ENCODE assay signal across 23 cellular contexts in the genomic region with DNA sequence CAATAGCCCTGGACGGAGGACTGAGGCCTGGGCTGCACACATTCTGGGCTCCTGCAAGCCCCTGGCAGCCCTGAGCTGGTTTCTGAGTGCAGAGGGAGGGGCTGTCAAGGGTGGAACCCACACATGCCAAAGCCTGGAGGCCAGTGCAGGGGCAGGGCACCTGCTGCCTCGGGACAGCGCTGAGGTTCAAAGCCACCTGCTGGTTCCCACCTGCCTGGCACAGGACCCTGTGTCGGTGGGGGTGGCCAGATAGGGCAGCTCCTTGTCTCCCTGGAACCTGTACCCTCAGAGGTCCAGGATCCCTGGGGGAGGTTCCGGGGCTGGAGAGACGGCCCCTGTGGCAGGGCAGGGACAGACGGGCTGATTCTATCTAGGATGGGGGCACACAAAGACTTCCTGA. TPM values are rescaled to one million over a fixed set of nuclear protein-coding genes. Genes with fewer than 3 reads are reported as not detected.
DNase-seq lines count a peak whose midpoint lies in the region; ATAC-seq, FAIRE-seq and TF ChIP-seq lines count a peak whose summit lies in the region.
"Had no signal": no experiment of that assay in that cellular context is flagged by ENCODE, and none has a peak within 500 bp of the region (broad histone marks: within the 10 kb centered on the region; RNA-seq: fewer than 3 reads in every experiment).

No MANE protein-coding gene starts in this region.

- H3K9ac ChIP-seq in K562 (ENCODE audit: insufficient read depth in 1 of 2, low read depth in 2 of 2, low read length in 2 of 2) = peak overlapping the region in 1 of 2 experiments; percentile 32; a peak in 2 of 4 replicates
- H3K9ac ChIP-seq: GM23248 had no signal

- intact Hi-C loops in K562 (cut with micrococcal nuclease) = no loop called here
- intact Hi-C loops in pancreas (cut with DNase I) = no loop called here

- DNase-seq in NCI-H146 (lab: John Stamatoyannopoulos, UW) (peak; percentile 17), NCI-H146 treated with DMSO at 0.1 percent for 48 hours (lab: John Stamatoyannopoulos, UW; ENCODE audit: unreplicated experiment) (no peak), K562 (ENCODE audit: extremely low read depth in 1 of 4, low spot score in 3 of 4) (no peak), pancreas (peak in 3 of 6 donors; percentile 63 to 78 (median 67)), HFFc6 (no peak), NCI-H1048 (lab: John Stamatoyannopoulos, UW) (no peak)
- DNase-seq: 8988T; ACHN; AML-193; BE2C; Calu3; CD4-positive, alpha-beta memory T cell; COR-L47; DMS53; EL; GDM1; GM23248; H7; HCEC 1CT had no signal

- POLR2A ChIA-PET in K562 (lab: Yijun Ruan, JAX) = interaction anchor here (0.6 to 5.0 kb wide), 7 partner anchors 11 to 178 kb away, joined by 3 to 30 read pairs (median 3); no protein-coding TSS in a partner anchor

- no peaks in the 10 kb centered on the region for H3K4me1 Mint-ChIP-seq in HFFc6 (ENCODE audit: low read depth)

- H3K9me3 ChIP-seq in K562 (replicated peaks; ENCODE audit: control insufficient read depth, insufficient read depth, low read depth, low read length) (peaks cover 14% of the 10 kb centered on the region; the same call in 1 of the 2 replicates), pancreas (no peaks in the 10 kb centered on the region)
- H3K9me3 ChIP-seq: A549, BE2C had no signal

- no peak for TF ChIP-seq POLR2A in K562 (conservative IDR thresholded peaks at IDR 0.05)

- TF ChIP-seq RAD21 in K562 (CRISPR knock-in tag; conservative IDR thresholded peaks at IDR 0.05 in 1 of 2, IDR thresholded peaks at IDR 0.05 in 1 of 2) = no peak

- no peak for ATAC-seq in K562
- ATAC-seq in pancreas = peak; percentile 49 to 88 (median 74)
- ATAC-seq: A549, GM12878 had no signal

- CTCF ChIA-PET in K562 (lab: Yijun Ruan, JAX; ENCODE audit: low intra/inter-chr PET ratio) = no interaction called here

- H3K36me3 Mint-ChIP-seq in HFFc6 (ENCODE audit: low read depth) = peaks cover 7% of the 10 kb centered on the region; the same call in 1 of the 2 replicates
- H3K36me3 Mint-ChIP-seq: CD4-positive, alpha-beta memory T cell had no signal

- H3K27ac Mint-ChIP-seq in HFFc6 = no peak overlapping the region
- H3K27ac Mint-ChIP-seq: CD4-positive, alpha-beta memory T cell had no signal

- H3K27me3 ChIP-seq in K562 (ENCODE audit: control insufficient read depth in 2 of 2, insufficient read depth in 2 of 2, low read length in 2 of 2) (peaks cover 54 to 95% of the 10 kb centered on the region in 2 experiments; a peak in 4 of 5 replicates), pancreas (no peaks in the 10 kb centered on the region)
- H3K27me3 ChIP-seq: BE2C had no signal

- no peak for TF ChIP-seq EP300 in K562 (IDR thresholded peaks at IDR 0.05; ENCODE audit: low read length)

- in situ Hi-C loops in K562 (cut with MboI) = no loop called here

- H3K36me3 ChIP-seq in K562 (ENCODE audit: control insufficient read depth, insufficient read depth, low read length) (no peaks in the 10 kb centered on the region), pancreas (no peaks in the 10 kb centered on the region)
- H3K36me3 ChIP-seq: BE2C had no signal

- WGBS in K562 (ENCODE audit: insufficient coverage, low coverage, missing lambda C conversion rate) = 2% methylated on average over 7 of the region's 7 CpGs
- WGBS in pancreas, 2 donors = 39 to 46% methylated on average over 7 of the region's 7 CpGs

- TF ChIP-seq CTCF in K562 (IDR thresholded peaks at IDR 0.05 in 2 of 3, conservative IDR thresholded peaks at IDR 0.05 in 1 of 3; ENCODE audit: insufficient read depth in 2 of 3, low read depth in 1 of 3, low read length in 3 of 3) (no peak), pancreas (IDR thresholded peaks at IDR 0.05) (no peak), HFFc6 (IDR thresholded peaks at IDR 0.05) (no peak)

- H3K27me3 Mint-ChIP-seq in HFFc6 (ENCODE audit: insufficient read depth) = peaks cover 22% of the 10 kb centered on the region
- H3K27me3 Mint-ChIP-seq: CD4-positive, alpha-beta memory T cell had no signal

- no peak overlapping the region for H2AFZ ChIP-seq in K562 (ENCODE audit: low read depth, low read length)
- H2AFZ ChIP-seq: GM23248 had no signal

- peaks cover 7% of the 10 kb centered on the region for H3K9me1 ChIP-seq in K562 (ENCODE audit: control insufficient read depth, insufficient read depth, low read length)

- FAIRE-seq in K562 (lab: Jason Lieb, UNC) (no peak), pancreas (lab: Jason Lieb, UNC) (no peak)
- FAIRE-seq: A549, GM12878, GM19239, H1 had no signal

- peaks cover 12% of the 10 kb centered on the region; the same call in 1 of the 2 replicates for H3K9me3 Mint-ChIP-seq in HFFc6
- H3K9me3 Mint-ChIP-seq: CD4-positive, alpha-beta memory T cell had no signal

- BruUV-seq in K562 (replicated peaks; lab: Mats Ljungman, UMichigan) = no TSS peak

- peaks cover 34% of the 10 kb centered on the region for H4K20me1 ChIP-seq in K562 (replicated peaks; ENCODE audit: control insufficient read depth, insufficient read depth, low read length)

- H3K27ac ChIP-seq in K562 (ENCODE audit: extremely low read depth, low read depth, low read length) = no peak overlapping the region
- H3K27ac ChIP-seq in pancreas = no peak overlapping the region
- H3K27ac ChIP-seq: A549, GM23248 had no signal

- H3K4me1 ChIP-seq in K562 (replicated peaks in 1 of 2; ENCODE audit: control insufficient read depth in 2 of 2, insufficient read depth in 2 of 2, low read length in 2 of 2) (peaks cover 0 to 40% of the 10 kb centered on the region in 2 experiments; a peak in 1 of 5 replicates), pancreas (peaks cover 19 to 37% (median 34%) of the 10 kb centered on the region in 3 donors)
- H3K4me1 ChIP-seq: A549, BE2C had no signal

- no peak overlapping the region for H3K4me3 ChIP-seq in K562
- no peak overlapping the region for H3K4me3 ChIP-seq in pancreas
- H3K4me3 ChIP-seq: A549, GM12878, GM23248 had no signal

- H3K4me2 ChIP-seq in K562 (ENCODE audit: insufficient read depth, low read length) = no peak overlapping the region
- H3K4me2 ChIP-seq: A549 had no signal

- no peak overlapping the region for H3K4me3 Mint-ChIP-seq in HFFc6
- H3K4me3 Mint-ChIP-seq: CD4-positive, alpha-beta memory T cell had no signal

- H3K79me2 ChIP-seq in K562 (ENCODE audit: control insufficient read depth, insufficient read depth, low read length) = no peaks in the 10 kb centered on the region

TF ChIP-seq in K562, 482 proteins besides CTCF, POLR2A, EP300 and RAD21 (continues in another document):
- peak; percentile 37; the same call in 1 of the 2 replicates for TF ChIP-seq USF1 (CRISPR knock-in tag; IDR thresholded peaks at IDR 0.05)
- no peak for TF ChIP-seq ZNF140 (CRISPR knock-in tag; IDR thresholded peaks at IDR 0.05)
- TF ChIP-seq MYNN (IDR thresholded peaks at IDR 0.05) = no peak
- TF ChIP-seq MYNN (CRISPR knock-in tag; IDR thresholded peaks at IDR 0.05) = 0 out of 2 replicates have a peak, but pooled peaks have one; percentile 6
- TF ChIP-seq CEBPG (CRISPR knock-in tag; IDR thresholded peaks at IDR 0.05) = 0 out of 2 replicates have a peak, but pooled peaks have one; percentile 10
- no peak for TF ChIP-seq CEBPG (tag; conservative IDR thresholded peaks at IDR 0.05 in 1 of 2, IDR thresholded peaks at IDR 0.05 in 1 of 2)
- TF ChIP-seq RBM25 (IDR thresholded peaks at IDR 0.05; ENCODE audit: low read depth, low read length, severe bottlenecking) = no peak
- TF ChIP-seq, protein P1, sequence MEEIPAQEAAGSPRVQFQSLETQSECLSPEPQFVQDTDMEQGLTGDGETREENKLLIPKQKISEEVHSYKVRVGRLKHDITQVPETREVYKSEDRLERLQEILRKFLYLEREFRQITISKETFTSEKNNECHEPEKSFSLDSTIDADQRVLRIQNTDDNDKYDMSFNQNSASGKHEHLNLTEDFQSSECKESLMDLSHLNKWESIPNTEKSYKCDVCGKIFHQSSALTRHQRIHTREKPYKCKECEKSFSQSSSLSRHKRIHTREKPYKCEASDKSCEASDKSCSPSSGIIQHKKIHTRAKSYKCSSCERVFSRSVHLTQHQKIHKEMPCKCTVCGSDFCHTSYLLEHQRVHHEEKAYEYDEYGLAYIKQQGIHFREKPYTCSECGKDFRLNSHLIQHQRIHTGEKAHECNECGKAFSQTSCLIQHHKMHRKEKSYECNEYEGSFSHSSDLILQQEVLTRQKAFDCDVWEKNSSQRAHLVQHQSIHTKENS (CRISPR knock-in tag; IDR thresholded peaks at IDR 0.05) = no peak
- 0 out of 2 replicates have a peak, but pooled peaks have one; percentile 3 for TF ChIP-seq MCM3 (IDR thresholded peaks at IDR 0.05)

RNA-seq across cellular contexts. Expression of gene RTN4R, which starts 40.8 kb away (rescaled TPM):
- total RNA-seq in K562 (2011; cell fraction: chromatin; rRNA removed; ENCODE audit: low replicate concordance) = 0.62 and 4.8 TPM in 2 replicates
- 7.4 and 9.8 TPM in 2 replicates for total RNA-seq in K562 (2011; cell fraction: nucleolus; rRNA removed)
- total RNA-seq in K562 (2011; cell fraction: nucleoplasm; rRNA removed) = 3.2 and 3.7 TPM in 2 replicates
- total RNA-seq in K562 (2014; rRNA removed) (1.5 and 2.3 TPM in 2 replicates), K562 (2014; rRNA removed; fragmentation: Illumina TruSeq; extraction: Trizol) (not detected in 2 replicates), K562 (2015; rRNA removed; fragmentation: Illumina TruSeq; extraction: Trizol) (0.41 and 0.43 TPM in 2 replicates), K562 (2021) (2.8 and 3.0 TPM in 2 replicates), pancreas (1 to 10 TPM in 5 of 6 donors, under 1 TPM in 1; 0.88 to 7.4 (median 1.9) TPM)
- polyA plus RNA-seq in K562 (2011; rRNA removed) (1.3 and 4.4 TPM in 2 replicates), K562 (2014; fragmentation: Illumina TruSeq; extraction: Trizol) (0.46 TPM in 1 of 2 replicates, not detected in the other), K562 (2014; fragmentation: Nextera tagmentation; extraction: Ambion mirVana) (under 1 TPM in 1 of 2 experiments, not detected in 1; 0.04 TPM), K562 (2014; rRNA removed) (1.2 and 2.3 TPM in 2 replicates), pancreas (1 to 10 TPM; 1.7 TPM)
- polyA plus RNA-seq in K562 (2011; cell fraction: cytosol; rRNA removed) = 5.9 and 9.9 TPM in 2 replicates
- 2.9 and 3.5 TPM in 2 replicates for polyA plus RNA-seq in K562 (2011; cell fraction: nucleus; rRNA removed)
- polyA plus RNA-seq in K562 (2012) = 2.9 and 4.6 TPM in 2 replicates
- 1.0 and 1.5 TPM in 2 replicates for polyA minus RNA-seq in K562 (2011; rRNA and poly(A)+ RNA removed)
- 5.1 and 13.6 TPM in 2 replicates for polyA minus RNA-seq in K562 (2011; cell fraction: cytosol; rRNA and poly(A)+ RNA removed)
- polyA minus RNA-seq in K562 (2011; cell fraction: nucleus; rRNA and poly(A)+ RNA removed) = 0.40 and 1.3 TPM in 2 replicates
- under 1 TPM; 0.14 to 0.85 (median 0.35) TPM for total RNA-seq in HFFc6 (2021; fragmentation: NEBNext Ultra II Directional; extraction: Animal tissue kit (Norgen Biotek cat#: 25700))
- total RNA-seq: GM23248 had no signal
